Comparison of ENCODE assay signal across 11 cellular contexts in genomic region chr9:124733964-124734740, GRCh38. TPM values are rescaled to one million over a fixed set of nuclear protein-coding genes. Genes with fewer than 3 reads are reported as not detected.
A peak's percentile ranks its signal among the peaks of the same experiment; 100 is the strongest.
DNase-seq lines count a peak whose midpoint lies in the region; ATAC-seq, FAIRE-seq and TF ChIP-seq lines count a peak whose summit lies in the region.
"Had no signal": no experiment of that assay in that cellular context is flagged by ENCODE, and none has a peak within 500 bp of the region (broad histone marks: within the 10 kb centered on the region; RNA-seq: fewer than 3 reads in every experiment).

No MANE protein-coding gene starts in this region.

- no peak overlapping the region for H3K27ac ChIP-seq in heart right ventricle
- no peak overlapping the region for H3K27ac ChIP-seq in K562 (ENCODE audit: extremely low read depth, low read depth, low read length)
- peak overlapping the region; percentile 28 for H3K27ac ChIP-seq in mesenchymal stem cell (ENCODE audit: low read length, poor library complexity, severe bottlenecking)

- TF ChIP-seq RAD21 in K562 (CRISPR knock-in tag; conservative IDR thresholded peaks at IDR 0.05 in 1 of 2, IDR thresholded peaks at IDR 0.05 in 1 of 2), result no peak

- no peaks in the 10 kb centered on the region for H3K9me1 ChIP-seq in K562 (ENCODE audit: control insufficient read depth, insufficient read depth, low read length)

- in situ Hi-C loops in K562 (cut with MboI), result no loop called here

- H4K8ac ChIP-seq in mesenchymal stem cell (ENCODE audit: low read length), result no peak overlapping the region

- POLR2A ChIA-PET in K562 (lab: Yijun Ruan, JAX), result interaction anchor here (0.6 to 1.3 kb wide), 5 partner anchors 10 to 149 kb away, joined by 3 to 4 read pairs (median 3); no protein-coding TSS in a partner anchor

- no peaks in the 10 kb centered on the region for H3K27me3 ChIP-seq in heart right ventricle
- H3K27me3 ChIP-seq in K562 (ENCODE audit: control insufficient read depth in 2 of 2, insufficient read depth in 2 of 2, low read length in 2 of 2), result no peaks in the 10 kb centered on the region
- no peaks in the 10 kb centered on the region for H3K27me3 ChIP-seq in mesenchymal stem cell (ENCODE audit: control insufficient read depth in 1 of 2, insufficient read depth in 1 of 2, low read length in 2 of 2)

- H3K18ac ChIP-seq in mesenchymal stem cell (ENCODE audit: low read depth in 1 of 2, low read length in 2 of 2), result no peak overlapping the region

- H3K4me3 ChIP-seq in heart right ventricle, result no peak overlapping the region
- H3K4me3 ChIP-seq in K562, result no peak overlapping the region
- H3K4me3 ChIP-seq in mesenchymal stem cell (ENCODE audit: insufficient read depth in 1 of 2, low read depth in 1 of 2, low read length in 2 of 2), result no peak overlapping the region

- H3K79me2 ChIP-seq in K562 (ENCODE audit: control insufficient read depth, insufficient read depth, low read length), result peaks cover 36% of the 10 kb centered on the region

- no peak overlapping the region for H2BK120ac ChIP-seq in mesenchymal stem cell (ENCODE audit: low read depth, low read length)

- peaks cover 7% of the 10 kb centered on the region for H3K79me1 ChIP-seq in mesenchymal stem cell (replicated peaks; ENCODE audit: low read length, poor library complexity, severe bottlenecking)

- intact Hi-C loops in left ventricle myocardium superior (cut with micrococcal nuclease), result no loop called here
- intact Hi-C loops in heart right ventricle (cut with DNase I), result no loop called here
- intact Hi-C loops in K562 (cut with micrococcal nuclease), result no loop called here

- no peak overlapping the region for H2AK5ac ChIP-seq in mesenchymal stem cell (ENCODE audit: low read length, severe bottlenecking)

- H3K23ac ChIP-seq in mesenchymal stem cell (ENCODE audit: low read length in 2 of 2), result no peak overlapping the region

- H3K4me2 ChIP-seq in K562 (ENCODE audit: insufficient read depth, low read length) (no peak overlapping the region), mesenchymal stem cell (ENCODE audit: low read length, poor library complexity, severe bottlenecking) (no peak overlapping the region)

- H4K20me1 ChIP-seq in K562 (replicated peaks; ENCODE audit: control insufficient read depth, insufficient read depth, low read length), result no peaks in the 10 kb centered on the region

- H3K9me3 ChIP-seq in heart right ventricle (no peaks in the 10 kb centered on the region), K562 (replicated peaks; ENCODE audit: control insufficient read depth, insufficient read depth, low read depth, low read length) (no peaks in the 10 kb centered on the region), mesenchymal stem cell (ENCODE audit: control insufficient read depth, low read length) (no peaks in the 10 kb centered on the region)

- H2BK15ac ChIP-seq in mesenchymal stem cell (ENCODE audit: low read depth, poor library complexity, severe bottlenecking), result no peak overlapping the region

- H4K91ac ChIP-seq in mesenchymal stem cell (ENCODE audit: low read length), result no peak overlapping the region

- BruUV-seq in K562 (replicated peaks; lab: Mats Ljungman, UMichigan), result no TSS peak

- H2AFZ ChIP-seq in K562 (ENCODE audit: low read depth, low read length), result no peak overlapping the region
- no peak overlapping the region for H2AFZ ChIP-seq in mesenchymal stem cell (ENCODE audit: low read depth, low read length)

- ATAC-seq in left ventricle myocardium superior, result peak; percentile 27
- no peak for ATAC-seq in heart right ventricle
- peak; percentile 44; the same call in 1 of the 3 replicates for ATAC-seq in K562
- ATAC-seq in HG03469 (IDR thresholded peaks at IDR 0.05; ENCODE audit: unreplicated experiment), result no peak

- no peak for TF ChIP-seq POLR2A in K562 (conservative IDR thresholded peaks at IDR 0.05)

- CTCF ChIA-PET in K562 (lab: Yijun Ruan, JAX; ENCODE audit: low intra/inter-chr PET ratio), result no interaction called here

- H3K9ac ChIP-seq in K562 (ENCODE audit: insufficient read depth in 1 of 2, low read depth in 2 of 2, low read length in 2 of 2) (no peak overlapping the region; a peak in 1 of 4 replicates), mesenchymal stem cell (ENCODE audit: low read length) (no peak overlapping the region)

- 79 to 81% methylated on average over 14 of the region's 14 CpGs for WGBS in heart right ventricle, 2 donors
- 83% methylated on average over 14 of the region's 14 CpGs for WGBS in K562 (ENCODE audit: insufficient coverage, low coverage, missing lambda C conversion rate)
- WGBS in mesenchymal stem cell, result 95% methylated on average over 14 of the region's 14 CpGs

- H2BK5ac ChIP-seq in mesenchymal stem cell (ENCODE audit: low read depth, low read length, poor library complexity, severe bottlenecking), result no peak overlapping the region

- TF ChIP-seq CTCF in heart right ventricle (IDR thresholded peaks at IDR 0.05), result no peak
- no peak for TF ChIP-seq CTCF in K562 (IDR thresholded peaks at IDR 0.05 in 2 of 3, conservative IDR thresholded peaks at IDR 0.05 in 1 of 3; ENCODE audit: insufficient read depth in 2 of 3, low read depth in 1 of 3, low read length in 3 of 3)
- no peak for TF ChIP-seq CTCF in GM10266 (IDR thresholded peaks at IDR 0.05; ENCODE audit: control insufficient read depth, insufficient read depth, low read depth, missing control alignments)

- FAIRE-seq in K562 (lab: Jason Lieb, UNC) (no peak), urothelium cell line (lab: Jason Lieb, UNC) (no peak)
- FAIRE-seq: GM18507 had no signal

- no peak for TF ChIP-seq EP300 in K562 (IDR thresholded peaks at IDR 0.05; ENCODE audit: low read length)

- no peak overlapping the region for H3K14ac ChIP-seq in mesenchymal stem cell (ENCODE audit: low read length in 2 of 2)

- H3K4ac ChIP-seq in mesenchymal stem cell (ENCODE audit: low read depth in 1 of 2, low read length in 2 of 2), result no peak overlapping the region

- H3K36me3 ChIP-seq in heart right ventricle (no peaks in the 10 kb centered on the region), K562 (ENCODE audit: control insufficient read depth, insufficient read depth, low read length) (peaks cover 37% of the 10 kb centered on the region), mesenchymal stem cell (ENCODE audit: control insufficient read depth in 1 of 2, insufficient read depth in 2 of 2, low read depth in 1 of 2, low read length in 2 of 2) (peaks cover 0 to 3% of the 10 kb centered on the region in 2 experiments)

- DNase-seq in left ventricle myocardium superior (no peak), heart right ventricle (no peak), K562 (ENCODE audit: extremely low read depth in 1 of 4, low spot score in 3 of 4) (peak in 1 of 4 experiments; percentile 23), mesenchymal stem cell (no peak), urothelium cell line (ENCODE audit: low spot score) (peak; percentile 46), GM10266 (ENCODE audit: extremely low spot score) (no peak), NCI-H748 treated with DMSO at 0.1 percent for 48 hours (lab: John Stamatoyannopoulos, UW) (no peak)
- DNase-seq: NCI-H187 treated with DMSO at 0.1 percent for 48 hours, substantia nigra had no signal

- peaks cover 0 to 8% (median 4%) of the 10 kb centered on the region in 9 donors for H3K4me1 ChIP-seq in heart right ventricle
- peaks cover 7% of the 10 kb centered on the region in 2 experiments; a peak in 2 of 5 replicates for H3K4me1 ChIP-seq in K562 (replicated peaks in 1 of 2; ENCODE audit: control insufficient read depth in 2 of 2, insufficient read depth in 2 of 2, low read length in 2 of 2)
- peaks cover 5% of the 10 kb centered on the region for H3K4me1 ChIP-seq in mesenchymal stem cell (ENCODE audit: control insufficient read depth, insufficient read depth, low read depth, low read length)

- no peak overlapping the region for H2BK12ac ChIP-seq in mesenchymal stem cell (ENCODE audit: low read length in 2 of 2)

RNA-seq across cellular contexts. Expression of gene NR6A1, which starts 37.0 kb away (rescaled TPM):
- total RNA-seq in left ventricle myocardium superior (1.9 TPM), heart right ventricle (1 to 10 TPM in 8 of 10 donors, under 1 TPM in 2; 0.78 to 2.0 (median 1.2) TPM), K562 (2014; rRNA removed) (23.0 and 34.5 TPM in 2 replicates), K562 (2014; rRNA removed; fragmentation: Illumina TruSeq; extraction: Trizol) (34.9 and 36.5 TPM in 2 replicates), K562 (2015; rRNA removed; fragmentation: Illumina TruSeq; extraction: Trizol) (36.5 and 38.7 TPM in 2 replicates), K562 (2021) (55.4 and 56.7 TPM in 2 replicates)
- polyA plus RNA-seq in heart right ventricle (1 to 10 TPM in 1 of 2 donors, under 1 TPM in 1; 0.29 to 1.0 TPM), K562 (2011; rRNA removed) (32.7 and 36.6 TPM in 2 replicates), K562 (2014; fragmentation: Illumina TruSeq; extraction: Trizol) (24.5 and 28.3 TPM in 2 replicates), K562 (2014; fragmentation: Nextera tagmentation; extraction: Ambion mirVana) (10 to 100 TPM in 1 of 2 experiments, 1 to 10 TPM in 1; 9.7 to 17.7 TPM), K562 (2014; rRNA removed) (16.6 and 17.8 TPM in 2 replicates)
- 38.8 and 43.3 TPM in 2 replicates for total RNA-seq in K562 (2011; cell fraction: chromatin; rRNA removed; ENCODE audit: low replicate concordance)
- 19.2 and 20.5 TPM in 2 replicates for total RNA-seq in K562 (2011; cell fraction: nucleolus; rRNA removed)
- total RNA-seq in K562 (2011; cell fraction: nucleoplasm; rRNA removed), result 26.0 and 37.2 TPM in 2 replicates
- 25.5 and 31.6 TPM in 2 replicates for polyA plus RNA-seq in K562 (2011; cell fraction: cytosol; rRNA removed)
- 24.6 and 25.2 TPM in 2 replicates for polyA plus RNA-seq in K562 (2011; cell fraction: nucleus; rRNA removed)
- 10.4 and 15.9 TPM in 2 replicates for polyA plus RNA-seq in K562 (2012)
- polyA minus RNA-seq in K562 (2011; rRNA and poly(A)+ RNA removed), result 84.3 and 92.2 TPM in 2 replicates
- 47.1 and 52.4 TPM in 2 replicates for polyA minus RNA-seq in K562 (2011; cell fraction: cytosol; rRNA and poly(A)+ RNA removed)
- polyA minus RNA-seq in K562 (2011; cell fraction: nucleus; rRNA and poly(A)+ RNA removed), result 12.0 and 20.3 TPM in 2 replicates
- polyA plus RNA-seq in mesenchymal stem cell (2013, experiment 1 of 2), result 0.66 TPM
- 0.74 TPM for polyA plus RNA-seq in mesenchymal stem cell (2013, experiment 2 of 2)

RNA-seq across cellular contexts. Expression of gene OLFML2A, which starts 42.8 kb away (rescaled TPM):
- total RNA-seq in left ventricle myocardium superior (38.0 TPM), heart right ventricle (10 to 100 TPM; 21.9 to 51.2 (median 32.5) TPM), K562 (2014; rRNA removed) (not detected in 2 replicates), K562 (2014; rRNA removed; fragmentation: Illumina TruSeq; extraction: Trizol) (not detected in 2 replicates), K562 (2015; rRNA removed; fragmentation: Illumina TruSeq; extraction: Trizol) (not detected in 2 replicates), K562 (2021) (0.09 and 0.16 TPM in 2 replicates)
- polyA plus RNA-seq in heart right ventricle (1 to 10 TPM; 5.9 to 9.3 TPM), K562 (2011; rRNA removed) (not detected in 2 replicates), K562 (2014; fragmentation: Illumina TruSeq; extraction: Trizol) (not detected in 2 replicates), K562 (2014; fragmentation: Nextera tagmentation; extraction: Ambion mirVana) (not detected), K562 (2014; rRNA removed) (not detected in 2 replicates)
- total RNA-seq in K562 (2011; cell fraction: chromatin; rRNA removed; ENCODE audit: low replicate concordance), result not detected in 2 replicates
- total RNA-seq in K562 (2011; cell fraction: nucleolus; rRNA removed), result not detected in 2 replicates
- not detected in 2 replicates for total RNA-seq in K562 (2011; cell fraction: nucleoplasm; rRNA removed)
- not detected in 2 replicates for polyA plus RNA-seq in K562 (2011; cell fraction: cytosol; rRNA removed)
- 0.09 TPM in 1 of 2 replicates, not detected in the other for polyA plus RNA-seq in K562 (2011; cell fraction: nucleus; rRNA removed)
- 0.03 TPM in 1 of 2 replicates, not detected in the other for polyA plus RNA-seq in K562 (2012)
- not detected in 2 replicates for polyA minus RNA-seq in K562 (2011; rRNA and poly(A)+ RNA removed)
- not detected in 2 replicates for polyA minus RNA-seq in K562 (2011; cell fraction: cytosol; rRNA and poly(A)+ RNA removed)
- not detected in 2 replicates for polyA minus RNA-seq in K562 (2011; cell fraction: nucleus; rRNA and poly(A)+ RNA removed)
- 14.3 TPM for polyA plus RNA-seq in mesenchymal stem cell (2013, experiment 1 of 2)
- 14.4 TPM for polyA plus RNA-seq in mesenchymal stem cell (2013, experiment 2 of 2)

Comparison
In these comparisons a context has a peak if more than half of its experiments do, and no peak if none do; other contexts are left out.
1. ATAC-seq: peak in left ventricle myocardium superior (single experiment) and K562 (single experiment); none in heart right ventricle (0 of 8) and HG03469 (single experiment).
2. RNA of gene OLFML2A, which starts 42.8 kb away (total RNA-seq): 38.0 TPM in left ventricle myocardium superior (single experiment) and 21.9 to 51.2 TPM in heart right ventricle; 0.09 to 0.16 TPM in K562; every median in the first group is over 10 times any median in the second.